ENCODE assay signal across 1 cellular context in the genomic region with DNA sequence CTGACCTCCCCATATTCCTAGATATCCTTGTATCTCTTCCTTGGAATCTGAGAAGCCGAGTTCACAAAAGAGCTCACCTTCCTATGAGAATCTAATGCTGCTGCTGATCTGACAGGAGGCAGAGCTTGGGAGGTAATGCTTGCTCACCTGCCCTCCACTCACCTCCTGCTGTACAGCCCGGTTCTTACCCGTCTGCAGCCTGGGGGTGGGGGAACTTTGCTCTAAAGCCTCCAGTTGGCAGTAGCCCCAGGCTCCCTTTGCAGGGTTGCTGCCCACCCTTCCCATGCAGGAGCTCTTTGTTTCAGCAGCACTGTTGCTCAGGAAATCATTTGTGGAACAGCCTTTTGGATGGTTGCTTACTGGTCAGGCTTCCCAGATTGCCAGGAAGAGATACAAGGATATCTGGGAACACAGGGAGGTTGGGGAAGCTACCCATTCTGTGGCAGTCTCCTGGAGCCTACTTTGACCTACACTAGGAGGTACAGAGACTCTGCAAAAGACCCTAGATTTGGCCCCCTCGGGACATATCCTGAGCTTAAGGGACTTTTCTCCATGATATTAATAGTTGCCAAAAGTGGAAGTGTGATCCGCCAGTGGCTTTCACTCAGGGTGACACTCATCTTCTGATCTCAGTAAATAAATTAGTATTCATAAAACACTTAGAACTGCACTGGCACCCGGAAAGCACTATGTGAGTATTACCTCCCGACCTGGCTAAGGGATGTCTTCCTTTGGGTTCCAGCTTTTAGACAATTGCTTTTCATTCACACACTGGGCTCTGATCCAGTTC.
TF ChIP-seq lines count a peak whose summit lies in the region.

No MANE protein-coding gene starts in this region.

TF ChIP-seq in GM23338, 12 proteins besides CTCF, POLR2A, EP300 and RAD21 (continued from another document):
- TF ChIP-seq, protein P1, sequence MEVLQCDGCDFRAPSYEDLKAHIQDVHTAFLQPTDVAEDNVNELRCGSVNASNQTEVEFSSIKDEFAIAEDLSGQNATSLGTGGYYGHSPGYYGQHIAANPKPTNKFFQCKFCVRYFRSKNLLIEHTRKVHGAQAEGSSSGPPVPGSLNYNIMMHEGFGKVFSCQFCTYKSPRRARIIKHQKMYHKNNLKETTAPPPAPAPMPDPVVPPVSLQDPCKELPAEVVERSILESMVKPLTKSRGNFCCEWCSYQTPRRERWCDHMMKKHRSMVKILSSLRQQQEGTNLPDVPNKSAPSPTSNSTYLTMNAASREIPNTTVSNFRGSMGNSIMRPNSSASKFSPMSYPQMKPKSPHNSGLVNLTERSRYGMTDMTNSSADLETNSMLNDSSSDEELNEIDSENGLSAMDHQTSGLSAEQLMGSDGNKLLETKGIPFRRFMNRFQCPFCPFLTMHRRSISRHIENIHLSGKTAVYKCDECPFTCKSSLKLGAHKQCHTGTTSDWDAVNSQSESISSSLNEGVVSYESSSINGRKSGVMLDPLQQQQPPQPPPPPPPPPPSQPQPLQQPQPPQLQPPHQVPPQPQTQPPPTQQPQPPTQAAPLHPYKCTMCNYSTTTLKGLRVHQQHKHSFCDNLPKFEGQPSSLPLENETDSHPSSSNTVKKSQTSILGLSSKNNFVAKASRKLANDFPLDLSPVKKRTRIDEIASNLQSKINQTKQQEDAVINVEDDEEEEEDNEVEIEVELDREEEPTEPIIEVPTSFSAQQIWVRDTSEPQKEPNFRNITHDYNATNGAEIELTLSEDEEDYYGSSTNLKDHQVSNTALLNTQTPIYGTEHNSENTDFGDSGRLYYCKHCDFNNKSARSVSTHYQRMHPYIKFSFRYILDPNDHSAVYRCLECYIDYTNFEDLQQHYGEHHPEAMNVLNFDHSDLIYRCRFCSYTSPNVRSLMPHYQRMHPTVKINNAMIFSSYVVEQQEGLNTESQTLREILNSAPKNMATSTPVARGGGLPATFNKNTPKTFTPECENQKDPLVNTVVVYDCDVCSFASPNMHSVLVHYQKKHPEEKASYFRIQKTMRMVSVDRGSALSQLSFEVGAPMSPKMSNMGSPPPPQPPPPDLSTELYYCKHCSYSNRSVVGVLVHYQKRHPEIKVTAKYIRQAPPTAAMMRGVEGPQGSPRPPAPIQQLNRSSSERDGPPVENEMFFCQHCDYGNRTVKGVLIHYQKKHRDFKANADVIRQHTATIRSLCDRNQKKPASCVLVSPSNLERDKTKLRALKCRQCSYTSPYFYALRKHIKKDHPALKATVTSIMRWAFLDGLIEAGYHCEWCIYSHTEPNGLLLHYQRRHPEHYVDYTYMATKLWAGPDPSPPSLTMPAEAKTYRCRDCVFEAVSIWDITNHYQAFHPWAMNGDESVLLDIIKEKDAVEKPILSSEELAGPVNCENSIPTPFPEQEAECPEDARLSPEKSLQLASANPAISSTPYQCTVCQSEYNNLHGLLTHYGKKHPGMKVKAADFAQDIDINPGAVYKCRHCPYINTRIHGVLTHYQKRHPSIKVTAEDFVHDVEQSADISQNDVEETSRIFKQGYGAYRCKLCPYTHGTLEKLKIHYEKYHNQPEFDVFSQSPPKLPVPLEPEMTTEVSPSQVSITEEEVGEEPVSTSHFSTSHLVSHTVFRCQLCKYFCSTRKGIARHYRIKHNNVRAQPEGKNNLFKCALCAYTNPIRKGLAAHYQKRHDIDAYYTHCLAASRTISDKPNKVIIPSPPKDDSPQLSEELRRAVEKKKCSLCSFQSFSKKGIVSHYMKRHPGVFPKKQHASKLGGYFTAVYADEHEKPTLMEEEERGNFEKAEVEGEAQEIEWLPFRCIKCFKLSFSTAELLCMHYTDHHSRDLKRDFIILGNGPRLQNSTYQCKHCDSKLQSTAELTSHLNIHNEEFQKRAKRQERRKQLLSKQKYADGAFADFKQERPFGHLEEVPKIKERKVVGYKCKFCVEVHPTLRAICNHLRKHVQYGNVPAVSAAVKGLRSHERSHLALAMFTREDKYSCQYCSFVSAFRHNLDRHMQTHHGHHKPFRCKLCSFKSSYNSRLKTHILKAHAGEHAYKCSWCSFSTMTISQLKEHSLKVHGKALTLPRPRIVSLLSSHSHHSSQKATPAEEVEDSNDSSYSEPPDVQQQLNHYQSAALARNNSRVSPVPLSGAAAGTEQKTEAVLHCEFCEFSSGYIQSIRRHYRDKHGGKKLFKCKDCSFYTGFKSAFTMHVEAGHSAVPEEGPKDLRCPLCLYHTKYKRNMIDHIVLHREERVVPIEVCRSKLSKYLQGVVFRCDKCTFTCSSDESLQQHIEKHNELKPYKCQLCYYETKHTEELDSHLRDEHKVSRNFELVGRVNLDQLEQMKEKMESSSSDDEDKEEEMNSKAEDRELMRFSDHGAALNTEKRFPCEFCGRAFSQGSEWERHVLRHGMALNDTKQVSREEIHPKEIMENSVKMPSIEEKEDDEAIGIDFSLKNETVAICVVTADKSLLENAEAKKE (CRISPR knock-in tag; IDR thresholded peaks at IDR 0.05): no peak
- TF ChIP-seq JUNB (IDR thresholded peaks at IDR 0.05; ENCODE audit: unreplicated experiment): no peak
- no peak for TF ChIP-seq POLR2AphosphoS5 (IDR thresholded peaks at IDR 0.05; ENCODE audit: low read depth)
- TF ChIP-seq, protein P2, sequence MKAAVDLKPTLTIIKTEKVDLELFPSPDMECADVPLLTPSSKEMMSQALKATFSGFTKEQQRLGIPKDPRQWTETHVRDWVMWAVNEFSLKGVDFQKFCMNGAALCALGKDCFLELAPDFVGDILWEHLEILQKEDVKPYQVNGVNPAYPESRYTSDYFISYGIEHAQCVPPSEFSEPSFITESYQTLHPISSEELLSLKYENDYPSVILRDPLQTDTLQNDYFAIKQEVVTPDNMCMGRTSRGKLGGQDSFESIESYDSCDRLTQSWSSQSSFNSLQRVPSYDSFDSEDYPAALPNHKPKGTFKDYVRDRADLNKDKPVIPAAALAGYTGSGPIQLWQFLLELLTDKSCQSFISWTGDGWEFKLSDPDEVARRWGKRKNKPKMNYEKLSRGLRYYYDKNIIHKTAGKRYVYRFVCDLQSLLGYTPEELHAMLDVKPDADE (IDR thresholded peaks at IDR 0.05): no peak
- TF ChIP-seq, protein P3, sequence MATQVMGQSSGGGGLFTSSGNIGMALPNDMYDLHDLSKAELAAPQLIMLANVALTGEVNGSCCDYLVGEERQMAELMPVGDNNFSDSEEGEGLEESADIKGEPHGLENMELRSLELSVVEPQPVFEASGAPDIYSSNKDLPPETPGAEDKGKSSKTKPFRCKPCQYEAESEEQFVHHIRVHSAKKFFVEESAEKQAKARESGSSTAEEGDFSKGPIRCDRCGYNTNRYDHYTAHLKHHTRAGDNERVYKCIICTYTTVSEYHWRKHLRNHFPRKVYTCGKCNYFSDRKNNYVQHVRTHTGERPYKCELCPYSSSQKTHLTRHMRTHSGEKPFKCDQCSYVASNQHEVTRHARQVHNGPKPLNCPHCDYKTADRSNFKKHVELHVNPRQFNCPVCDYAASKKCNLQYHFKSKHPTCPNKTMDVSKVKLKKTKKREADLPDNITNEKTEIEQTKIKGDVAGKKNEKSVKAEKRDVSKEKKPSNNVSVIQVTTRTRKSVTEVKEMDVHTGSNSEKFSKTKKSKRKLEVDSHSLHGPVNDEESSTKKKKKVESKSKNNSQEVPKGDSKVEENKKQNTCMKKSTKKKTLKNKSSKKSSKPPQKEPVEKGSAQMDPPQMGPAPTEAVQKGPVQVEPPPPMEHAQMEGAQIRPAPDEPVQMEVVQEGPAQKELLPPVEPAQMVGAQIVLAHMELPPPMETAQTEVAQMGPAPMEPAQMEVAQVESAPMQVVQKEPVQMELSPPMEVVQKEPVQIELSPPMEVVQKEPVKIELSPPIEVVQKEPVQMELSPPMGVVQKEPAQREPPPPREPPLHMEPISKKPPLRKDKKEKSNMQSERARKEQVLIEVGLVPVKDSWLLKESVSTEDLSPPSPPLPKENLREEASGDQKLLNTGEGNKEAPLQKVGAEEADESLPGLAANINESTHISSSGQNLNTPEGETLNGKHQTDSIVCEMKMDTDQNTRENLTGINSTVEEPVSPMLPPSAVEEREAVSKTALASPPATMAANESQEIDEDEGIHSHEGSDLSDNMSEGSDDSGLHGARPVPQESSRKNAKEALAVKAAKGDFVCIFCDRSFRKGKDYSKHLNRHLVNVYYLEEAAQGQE (IDR thresholded peaks at IDR 0.05; ENCODE audit: unreplicated experiment): no peak
- TF ChIP-seq CREB1 (CRISPR knock-in tag; IDR thresholded peaks at IDR 0.05; ENCODE audit: low read depth): no peak
- no peak for TF ChIP-seq ZNF331 (CRISPR knock-in tag; IDR thresholded peaks at IDR 0.05; ENCODE audit: low read depth)
- no peak for TF ChIP-seq STAT1 (IDR thresholded peaks at IDR 0.05; ENCODE audit: unreplicated experiment)
